Comparison of ENCODE assay signal across 22 cellular contexts in the genomic region with DNA sequence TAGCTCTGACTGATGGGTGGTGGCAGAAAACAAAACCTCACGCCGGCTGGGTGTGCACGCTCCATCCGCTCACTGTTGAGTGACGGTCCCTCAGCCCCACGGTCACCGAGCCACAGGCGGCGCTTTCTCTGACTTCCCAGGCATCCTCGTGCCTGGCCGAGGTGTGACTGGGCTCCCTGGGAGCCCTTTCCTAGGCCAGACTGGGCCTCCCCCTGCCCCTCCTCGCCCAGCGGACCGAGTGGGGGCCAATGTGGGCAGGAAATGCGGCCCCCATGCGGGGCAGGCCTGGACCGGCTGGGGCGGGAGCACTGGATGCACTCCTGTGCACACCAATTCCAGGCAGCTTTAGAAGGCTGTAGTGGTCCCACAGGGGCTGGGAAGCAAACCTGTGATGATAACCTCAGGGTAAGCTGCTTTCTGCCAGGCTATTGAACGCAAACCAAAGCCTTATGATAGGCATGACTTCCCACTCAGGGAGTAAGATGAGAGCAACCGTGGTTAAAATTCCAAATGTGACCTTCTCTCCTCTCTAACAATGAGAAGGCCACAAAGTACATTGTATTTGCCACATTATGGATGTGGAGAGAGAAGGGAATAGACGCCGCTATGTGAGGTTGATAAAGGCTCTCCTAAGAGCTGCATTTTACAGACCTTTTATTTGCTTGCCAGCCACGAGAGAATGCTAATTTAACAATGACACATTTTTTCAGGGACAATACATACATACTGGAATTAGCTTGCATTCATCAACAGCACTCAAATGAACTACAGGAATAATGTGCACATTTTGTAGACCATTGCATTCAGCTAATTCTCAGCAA.
DNase-seq lines count a peak whose midpoint lies in the region; ATAC-seq, FAIRE-seq and TF ChIP-seq lines count a peak whose summit lies in the region.
"Had no signal": no experiment of that assay in that cellular context is flagged by ENCODE, and none has a peak within 500 bp of the region (broad histone marks: within the 10 kb centered on the region; RNA-seq: fewer than 3 reads in every experiment).

No MANE protein-coding gene starts in this region.

- H2AFZ ChIP-seq in trophoblast cell (ENCODE audit: insufficient read depth, low read length, poor library complexity) = no peak overlapping the region

- H3K18ac ChIP-seq in trophoblast cell (ENCODE audit: low read length) = no peak overlapping the region

- H3K4ac ChIP-seq in trophoblast cell (ENCODE audit: low read depth, low read length) = no peak overlapping the region

- H3K27me3 ChIP-seq in trophoblast cell (ENCODE audit: insufficient read depth, low read length) = no peaks in the 10 kb centered on the region
- H3K27me3 ChIP-seq: neutrophil, testis had no signal

- H2BK12ac ChIP-seq in trophoblast cell (ENCODE audit: low read length) = no peak overlapping the region

- FAIRE-seq in GM12891 (lab: Jason Lieb, UNC) (peak; percentile 40), GM19239 (lab: Jason Lieb, UNC) (no peak)
- FAIRE-seq: D721Med, G401.6 had no signal

- no peak overlapping the region for H2BK5ac ChIP-seq in trophoblast cell (ENCODE audit: low read depth, low read length, poor library complexity)

- no peak for ATAC-seq in GM21526 (IDR thresholded peaks at IDR 0.05; ENCODE audit: low FRiP score, unreplicated experiment)
- ATAC-seq: left cardiac atrium, Panc1, right cardiac atrium had no signal

- peaks cover 3 to 13% of the 10 kb centered on the region in 2 experiments for H3K4me1 ChIP-seq in trophoblast cell (ENCODE audit: control insufficient read depth in 1 of 2, insufficient read depth in 2 of 2, low read length in 2 of 2)

- no CpG with 5 or more reads among the region's 23 CpGs for WGBS in trophoblast cell (ENCODE audit: extremely low coverage, insufficient coverage, insufficient read length)

- TF ChIP-seq POLR2A in GM12891 (IDR thresholded peaks at IDR 0.05; ENCODE audit: low read depth, low read length) = no peak

- no peak overlapping the region for H3K14ac ChIP-seq in trophoblast cell (ENCODE audit: low read length)

- peaks cover 94% of the 10 kb centered on the region for H3K36me3 Mint-ChIP-seq in dendritic cell treated with granulocyte-macrophage colony-stimulating factor and Interleukin-4, amounts not matched to agents 40 ng/mL and 50 ng/mL, for 4 days (ENCODE audit: low read depth)

- H3K79me1 ChIP-seq in trophoblast cell (ENCODE audit: low read length) = peaks cover 2% of the 10 kb centered on the region

- intact Hi-C loops in dendritic cell treated with granulocyte-macrophage colony-stimulating factor and Interleukin-4, amounts not matched to agents 40 ng/mL and 50 ng/mL, for 4 days (cut with micrococcal nuclease) = loop anchor here (2.0 kb wide), 1 partner anchor 368 kb away; no protein-coding TSS in a partner anchor

- H3K4me3 Mint-ChIP-seq in dendritic cell treated with granulocyte-macrophage colony-stimulating factor and Interleukin-4, amounts not matched to agents 40 ng/mL and 50 ng/mL, for 4 days = no peak overlapping the region
- H3K4me3 Mint-ChIP-seq: activated naive CD8-positive, alpha-beta T cell treated with anti-CD3 and anti-CD28 coated beads, Interleukin-2, amount 10 ng/mL, durations not matched to agents 7 days and 5 days had no signal

- H3K9ac ChIP-seq in trophoblast cell (ENCODE audit: low read length) = no peak overlapping the region

- peaks cover 5% of the 10 kb centered on the region for H3K4me1 Mint-ChIP-seq in dendritic cell treated with granulocyte-macrophage colony-stimulating factor and Interleukin-4, amounts not matched to agents 40 ng/mL and 50 ng/mL, for 4 days (ENCODE audit: low read depth)

- H3K27ac Mint-ChIP-seq in dendritic cell treated with granulocyte-macrophage colony-stimulating factor and Interleukin-4, amounts not matched to agents 40 ng/mL and 50 ng/mL, for 4 days = peak overlapping the region; percentile 25
- H3K27ac Mint-ChIP-seq: activated naive CD8-positive, alpha-beta T cell treated with anti-CD3 and anti-CD28 coated beads, Interleukin-2, amount 10 ng/mL, durations not matched to agents 7 days and 5 days had no signal

- no peak overlapping the region for H3K27ac ChIP-seq in trophoblast cell (ENCODE audit: low read depth, low read length)
- H3K27ac ChIP-seq: neutrophil, testis had no signal

- H3K36me3 ChIP-seq in trophoblast cell (ENCODE audit: control insufficient read depth in 1 of 2, insufficient read depth in 2 of 2, low read length in 2 of 2) = no peaks in the 10 kb centered on the region

- H3K23ac ChIP-seq in trophoblast cell (ENCODE audit: low read length) = no peak overlapping the region

- H2AK5ac ChIP-seq in trophoblast cell (ENCODE audit: low read length) = no peak overlapping the region

- DNase-seq in GM12891 (ENCODE audit: insufficient read length, low spot score) (no peak), NCI-H2227 (lab: John Stamatoyannopoulos, UW; ENCODE audit: unreplicated experiment) (peak; percentile 52), trophoblast cell (no peak), GM19239 (ENCODE audit: insufficient read length, low spot score) (no peak), kidney tubule cell (ENCODE audit: low spot score) (no peak)
- DNase-seq: activated naive CD8-positive, alpha-beta T cell treated with anti-CD3 and anti-CD28 coated beads, Interleukin-2, amount 10 ng/mL, durations not matched to agents 7 days and 5 days; AML-193; caudate nucleus; IMR-90; left cardiac atrium; midbrain; NCI-H82; stimulated activated CD4-positive, alpha-beta T cell treated with anti-CD3 and anti-CD28 coated beads, Interleukin-1b, Interleukin-23, amount 100 ng/mL, for 48 hours; T1000; testis had no signal

- no peaks in the 10 kb centered on the region for H3K9me3 Mint-ChIP-seq in dendritic cell treated with granulocyte-macrophage colony-stimulating factor and Interleukin-4, amounts not matched to agents 40 ng/mL and 50 ng/mL, for 4 days
- H3K9me3 Mint-ChIP-seq: activated naive CD8-positive, alpha-beta T cell treated with anti-CD3 and anti-CD28 coated beads, Interleukin-2, amount 10 ng/mL, durations not matched to agents 7 days and 5 days had no signal

- H3K27me3 Mint-ChIP-seq in dendritic cell treated with granulocyte-macrophage colony-stimulating factor and Interleukin-4, amounts not matched to agents 40 ng/mL and 50 ng/mL, for 4 days = no peaks in the 10 kb centered on the region
- H3K27me3 Mint-ChIP-seq: activated naive CD8-positive, alpha-beta T cell treated with anti-CD3 and anti-CD28 coated beads, Interleukin-2, amount 10 ng/mL, durations not matched to agents 7 days and 5 days had no signal

- H3K79me2 ChIP-seq in trophoblast cell (ENCODE audit: control insufficient read depth, insufficient read depth, low read length, poor library complexity) = no peaks in the 10 kb centered on the region

- no peak overlapping the region for H2BK120ac ChIP-seq in trophoblast cell (ENCODE audit: insufficient read depth, low read length, poor library complexity)

- H3K4me3 ChIP-seq in trophoblast cell (ENCODE audit: low read depth, low read length) = no peak overlapping the region
- H3K4me3 ChIP-seq: testis had no signal

- H4K12ac ChIP-seq in trophoblast cell (ENCODE audit: low read depth, low read length) = peak overlapping the region; percentile 1

- peak overlapping the region; percentile 12 for H4K91ac ChIP-seq in trophoblast cell (ENCODE audit: low read depth, low read length)

- no peak overlapping the region for H4K8ac ChIP-seq in trophoblast cell (ENCODE audit: low read depth, low read length)

- H3K4me2 ChIP-seq in trophoblast cell (ENCODE audit: low read length) = no peak overlapping the region

- H3K9me3 ChIP-seq in trophoblast cell (ENCODE audit: insufficient read depth, low read depth, low read length) = no peaks in the 10 kb centered on the region
- H3K9me3 ChIP-seq: neutrophil, testis had no signal

TF ChIP-seq in GM12891, 5 proteins besides CTCF, POLR2A, EP300 and RAD21:
- no peak for TF ChIP-seq POLR2AphosphoS5 (IDR thresholded peaks at IDR 0.05; ENCODE audit: low read depth, low read length)
- no peak for TF ChIP-seq PAX5 (IDR thresholded peaks at IDR 0.05; ENCODE audit: insufficient read depth, low read length, severe bottlenecking)
- TF ChIP-seq SPI1 (IDR thresholded peaks at IDR 0.05; ENCODE audit: low read depth, low read length) = no peak
- TF ChIP-seq POU2F2 (IDR thresholded peaks at IDR 0.05; ENCODE audit: low read depth, low read length) = no peak
- no peak for TF ChIP-seq TAF1 (IDR thresholded peaks at IDR 0.05; ENCODE audit: low read depth, low read length)
